8 cellular contexts compared by ENCODE assay signal in genomic region chrX:52990011-52990631, GRCh38. TPM values are rescaled to one million over a fixed set of nuclear protein-coding genes. Genes with fewer than 3 reads are reported as not detected.
DNase-seq lines count a peak whose midpoint lies in the region; ATAC-seq and TF ChIP-seq lines count a peak whose summit lies in the region.
"Not testable (repeated sequence)": the region's sequence is repeated elsewhere in the genome, so short reads cannot be mapped to it uniquely, and the experiment has no call there.

No MANE protein-coding gene starts in this region.

- not testable (repeated sequence) for H3K4me3 ChIP-seq in BJ (ENCODE audit: low read depth, low read length); kidney epithelial cell (ENCODE audit: low read depth, low read length)

- ATAC-seq in GM19035 (IDR thresholded peaks at IDR 0.05; ENCODE audit: unreplicated experiment) (peak; percentile 92), HG03135 (IDR thresholded peaks at IDR 0.05; ENCODE audit: unreplicated experiment) (peak; percentile 76)

- TF ChIP-seq CTCF in BJ (IDR thresholded peaks at IDR 0.05; ENCODE audit: insufficient read depth, low read depth, low read length), result peak; percentile 64
- TF ChIP-seq CTCF in kidney epithelial cell (IDR thresholded peaks at IDR 0.05; ENCODE audit: insufficient read depth, low read length, poor library complexity, severe bottlenecking), result peak; percentile 51

- CTCF ChIA-PET in BJ (lab: Yijun Ruan, JAX), result interaction anchor here (0.7 to 2.3 kb wide), 7 partner anchors 13 to 417 kb away, joined by 3 to 10 read pairs (median 5); no protein-coding TSS in a partner anchor

- H3K27me3 ChIP-seq in BJ (ENCODE audit: control insufficient read depth, insufficient read depth, low read length); kidney epithelial cell (ENCODE audit: control insufficient read depth, insufficient read depth, low read length): not testable (repeated sequence)

- not testable (repeated sequence) for DNase-seq in BJ (ENCODE audit: low read depth); kidney epithelial cell (ENCODE audit: low read depth)
- DNase-seq in NCI-H748 (lab: John Stamatoyannopoulos, UW; ENCODE audit: unreplicated experiment), result peak; percentile 26
- peak; percentile 74 for DNase-seq in activated CD4-positive, alpha-beta T cell treated with anti-CD3 and anti-CD28 coated beads for 48 hours
- peak; percentile 45 for DNase-seq in central memory CD4-positive, alpha-beta T cell
- DNase-seq in stimulated activated CD4-positive, alpha-beta T cell treated with anti-CD3 and anti-CD28 coated beads, Interleukin-1b, Interleukin-23, amount 100 ng/mL, for 4 hours (ENCODE audit: low read depth in 2 of 2), result peak; percentile 33 to 44

- not testable (repeated sequence) for H3K36me3 ChIP-seq in BJ (ENCODE audit: control insufficient read depth, insufficient read depth, low read length); kidney epithelial cell (ENCODE audit: control insufficient read depth, insufficient read depth, low read length)

- POLR2A ChIA-PET in BJ (lab: Charles Lee), result not testable (repeated sequence)

RNA-seq across cellular contexts. Expression of gene FAM156A, which starts 31.8 kb away (rescaled TPM):
- 27.6 and 33.3 TPM in 2 replicates for polyA plus RNA-seq in BJ (2011; rRNA removed)
- 4.8 and 6.3 TPM in 2 replicates for polyA minus RNA-seq in BJ (2011; rRNA and poly(A)+ RNA removed)
- total RNA-seq in kidney epithelial cell, result 3.9 and 7.2 TPM in 2 replicates

RNA-seq across cellular contexts. Expression of gene GPR173, which starts 58.5 kb away (rescaled TPM):
- polyA plus RNA-seq in BJ (2011; rRNA removed), result 1.7 and 2.7 TPM in 2 replicates
- polyA minus RNA-seq in BJ (2011; rRNA and poly(A)+ RNA removed), result 2.1 and 2.3 TPM in 2 replicates
- 4.8 and 6.4 TPM in 2 replicates for total RNA-seq in kidney epithelial cell
